23 cellular contexts compared by ENCODE assay signal in the genomic region with DNA sequence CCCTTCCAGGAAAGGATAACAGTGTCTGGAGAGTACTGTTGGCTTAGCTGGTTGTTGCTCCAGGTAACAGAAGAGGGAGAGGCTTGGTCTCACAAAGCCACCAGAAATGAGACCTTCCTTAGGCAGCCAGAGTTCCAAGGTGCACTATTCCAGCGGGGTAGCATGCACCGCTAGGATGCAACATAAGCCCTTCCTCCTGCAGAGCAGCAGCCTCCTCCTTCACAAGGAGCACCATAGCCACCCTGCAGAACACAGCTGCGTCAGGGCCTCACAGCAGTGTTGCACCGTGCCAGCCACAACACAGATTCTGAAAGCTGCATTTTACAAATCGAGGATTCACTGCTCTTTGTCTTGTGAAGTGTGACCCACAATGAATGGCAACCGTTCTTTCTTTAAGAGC.
A peak's percentile ranks its signal among the peaks of the same experiment; 100 is the strongest.
DNase-seq lines count a peak whose midpoint lies in the region; ATAC-seq, FAIRE-seq and TF ChIP-seq lines count a peak whose summit lies in the region.
"Had no signal": no experiment of that assay in that cellular context is flagged by ENCODE, and none has a peak within 500 bp of the region (broad histone marks: within the 10 kb centered on the region; RNA-seq: fewer than 3 reads in every experiment).

No MANE protein-coding gene starts in this region.

- no peaks in the 10 kb centered on the region for H3K79me2 ChIP-seq in K562 (ENCODE audit: control insufficient read depth, insufficient read depth, low read length)

- TF ChIP-seq CTCF in K562 (IDR thresholded peaks at IDR 0.05 in 2 of 3, conservative IDR thresholded peaks at IDR 0.05 in 1 of 3; ENCODE audit: insufficient read depth in 2 of 3, low read depth in 1 of 3, low read length in 3 of 3) (no peak), GM13977 (IDR thresholded peaks at IDR 0.05; ENCODE audit: extremely low read depth, insufficient read depth, missing control alignments) (no peak), adrenal gland (IDR thresholded peaks at IDR 0.05) (no peak)

- peak overlapping the region; percentile 27 for H2AK5ac ChIP-seq in mesenchymal stem cell (ENCODE audit: low read length, severe bottlenecking)

- CTCF ChIA-PET in K562 (lab: Yijun Ruan, JAX; ENCODE audit: low intra/inter-chr PET ratio) = no interaction called here
- CTCF ChIA-PET in HEK293T (lab: Yijun Ruan, JAX) = interaction anchor here (1.0 kb wide), 1 partner anchor 65 kb away, joined by 4 read pairs; no protein-coding TSS in a partner anchor

- peak; percentile 18 for DNase-seq in stimulated activated CD4-positive, alpha-beta T cell treated with anti-CD3 and anti-CD28 coated beads, Interleukin-4, amount 100 ng/mL, for 24 hours
- DNase-seq in stimulated activated CD4-positive, alpha-beta T cell treated with anti-CD3 and anti-CD28 coated beads, Interleukin-4, amount 100 ng/mL, for 1 hour = no peak
- no peak for DNase-seq in K562 (ENCODE audit: extremely low read depth in 1 of 4, low spot score in 3 of 4)
- no peak for DNase-seq in mesenchymal stem cell
- no peak for DNase-seq in GM13977 (ENCODE audit: low spot score)
- no peak for DNase-seq in HEK293T (ENCODE audit: extremely low spot score)
- no peak for DNase-seq in adrenal gland
- no peak for DNase-seq in GM12891 (ENCODE audit: insufficient read length, low spot score)
- DNase-seq: activated CD8-positive, alpha-beta memory T cell treated with anti-CD3 and anti-CD28 coated beads, Interleukin-2, amount 10 ng/mL, durations not matched to agents 7 days and 5 days; activated naive CD8-positive, alpha-beta T cell treated with anti-CD3 and anti-CD28 coated beads for 36 hours; BE2C; cerebellar nuclear complex; NCI-H1092; NCI-H187; NCI-H226; NCI-H774; nucleus accumbens; RPMI8226; T-helper 2 cell; upper lobe of right lung had no signal

- ATAC-seq in K562 = no peak
- ATAC-seq: activated CD8-positive, alpha-beta memory T cell treated with anti-CD3 and anti-CD28 coated beads, Interleukin-2, amount 10 ng/mL, durations not matched to agents 7 days and 5 days; upper lobe of right lung had no signal

- no TSS peak for BruUV-seq in K562 (replicated peaks; lab: Mats Ljungman, UMichigan)

- TF ChIP-seq POLR2A in K562 (conservative IDR thresholded peaks at IDR 0.05) (no peak), adrenal gland (IDR thresholded peaks at IDR 0.05) (no peak), GM12891 (IDR thresholded peaks at IDR 0.05; ENCODE audit: low read depth, low read length) (no peak)

- in situ Hi-C loops in K562 (cut with MboI) = no loop called here
- in situ Hi-C loops in GM13977 (cut with MboI; ENCODE audit: low pct_unique_long_range_greater_than_20kb, low sequenced_read_pairs, unreplicated experiment) = no loop called here

- H2BK15ac ChIP-seq in mesenchymal stem cell (ENCODE audit: low read depth, poor library complexity, severe bottlenecking) = peak overlapping the region; percentile 1

- peaks cover 17% of the 10 kb centered on the region for H3K79me1 ChIP-seq in mesenchymal stem cell (replicated peaks; ENCODE audit: low read length, poor library complexity, severe bottlenecking)

- WGBS in K562 (ENCODE audit: insufficient coverage, low coverage, missing lambda C conversion rate) = 93% methylated on average over 6 of the region's 6 CpGs
- 97% methylated on average over 6 of the region's 6 CpGs for WGBS in mesenchymal stem cell
- WGBS in adrenal gland, 4 donors = 73 to 92% (median 90%) methylated on average over 2 to 6 of the region's 6 CpGs

- no peaks in the 10 kb centered on the region for H3K9me1 ChIP-seq in K562 (ENCODE audit: control insufficient read depth, insufficient read depth, low read length)

- H2BK120ac ChIP-seq in mesenchymal stem cell (ENCODE audit: low read depth, low read length) = no peak overlapping the region

- no peak overlapping the region for H3K4me2 ChIP-seq in K562 (ENCODE audit: insufficient read depth, low read length)
- no peak overlapping the region for H3K4me2 ChIP-seq in mesenchymal stem cell (ENCODE audit: low read length, poor library complexity, severe bottlenecking)

- H3K9ac ChIP-seq in K562 (ENCODE audit: insufficient read depth in 1 of 2, low read depth in 2 of 2, low read length in 2 of 2) = no peak overlapping the region
- no peak overlapping the region for H3K9ac ChIP-seq in mesenchymal stem cell (ENCODE audit: low read length)

- H3K9me3 ChIP-seq in K562 (replicated peaks; ENCODE audit: control insufficient read depth, insufficient read depth, low read depth, low read length) (no peaks in the 10 kb centered on the region), mesenchymal stem cell (ENCODE audit: control insufficient read depth, low read length) (peaks cover 17% of the 10 kb centered on the region), adrenal gland (replicated peaks in 1 of 3) (no peaks in the 10 kb centered on the region)
- H3K9me3 ChIP-seq: BE2C, upper lobe of right lung had no signal

- H2AFZ ChIP-seq in K562 (ENCODE audit: low read depth, low read length) = no peak overlapping the region
- no peak overlapping the region for H2AFZ ChIP-seq in mesenchymal stem cell (ENCODE audit: low read depth, low read length)

- peak overlapping the region in 1 of 2 experiments; percentile 71 for H3K18ac ChIP-seq in mesenchymal stem cell (ENCODE audit: low read depth in 1 of 2, low read length in 2 of 2)

- H3K36me3 ChIP-seq in K562 (ENCODE audit: control insufficient read depth, insufficient read depth, low read length) = peaks cover 67% of the 10 kb centered on the region
- peaks cover 11 to 85% of the 10 kb centered on the region in 2 experiments for H3K36me3 ChIP-seq in mesenchymal stem cell (ENCODE audit: control insufficient read depth in 1 of 2, insufficient read depth in 2 of 2, low read depth in 1 of 2, low read length in 2 of 2)
- H3K36me3 ChIP-seq in adrenal gland (replicated peaks in 1 of 2) = no peaks in the 10 kb centered on the region
- H3K36me3 ChIP-seq: BE2C had no signal

- H3K27ac ChIP-seq in K562 (ENCODE audit: extremely low read depth, low read depth, low read length) (no peak overlapping the region), mesenchymal stem cell (ENCODE audit: low read length, poor library complexity, severe bottlenecking) (no peak overlapping the region), adrenal gland (no peak overlapping the region)
- H3K27ac ChIP-seq: SK-N-MC, upper lobe of right lung had no signal

- no peak overlapping the region for H3K4me3 ChIP-seq in K562
- H3K4me3 ChIP-seq in mesenchymal stem cell (ENCODE audit: insufficient read depth in 1 of 2, low read depth in 1 of 2, low read length in 2 of 2) = no peak overlapping the region
- no peak overlapping the region for H3K4me3 ChIP-seq in adrenal gland
- H3K4me3 ChIP-seq: SK-N-MC, upper lobe of right lung had no signal

- POLR2A ChIA-PET in K562 (lab: Yijun Ruan, JAX) (interaction anchor here (0.7 to 1.1 kb wide), 4 partner anchors 10 to 1035 kb away, joined by 3 to 5 read pairs (median 4); no protein-coding TSS in a partner anchor), HEK293T (lab: Yijun Ruan, JAX) (interaction anchor here (0.6 to 3.8 kb wide), 2 partner anchors 13 to 78 kb away, joined by 3 to 12 read pairs; no protein-coding TSS in a partner anchor)

- no peak overlapping the region for H4K91ac ChIP-seq in mesenchymal stem cell (ENCODE audit: low read length)

- intact Hi-C loops in K562 (cut with micrococcal nuclease) (no loop called here), adrenal gland (cut with DNase I) (no loop called here)

- H3K4ac ChIP-seq in mesenchymal stem cell (ENCODE audit: low read depth in 1 of 2, low read length in 2 of 2) = peak overlapping the region in 1 of 2 experiments; percentile 3

- H3K27me3 ChIP-seq in K562 (ENCODE audit: control insufficient read depth in 2 of 2, insufficient read depth in 2 of 2, low read length in 2 of 2) (no peaks in the 10 kb centered on the region), mesenchymal stem cell (ENCODE audit: control insufficient read depth in 1 of 2, insufficient read depth in 1 of 2, low read length in 2 of 2) (no peaks in the 10 kb centered on the region), adrenal gland (no peaks in the 10 kb centered on the region)
- H3K27me3 ChIP-seq: upper lobe of right lung had no signal

- no peak overlapping the region for H3K23ac ChIP-seq in mesenchymal stem cell (ENCODE audit: low read length in 2 of 2)

- FAIRE-seq in K562 (lab: Jason Lieb, UNC) (no peak), GM12891 (lab: Jason Lieb, UNC) (no peak)
- FAIRE-seq: astrocyte, GM19239 had no signal

- H2BK12ac ChIP-seq in mesenchymal stem cell (ENCODE audit: low read length in 2 of 2) = peak overlapping the region in 1 of 2 experiments; percentile 45

- H4K8ac ChIP-seq in mesenchymal stem cell (ENCODE audit: low read length) = peak overlapping the region; percentile 43

- H2BK5ac ChIP-seq in mesenchymal stem cell (ENCODE audit: low read depth, low read length, poor library complexity, severe bottlenecking) = no peak overlapping the region

- no peak for TF ChIP-seq EP300 in K562 (IDR thresholded peaks at IDR 0.05; ENCODE audit: low read length)

- peak overlapping the region in 1 of 2 experiments; percentile 53 for H3K14ac ChIP-seq in mesenchymal stem cell (ENCODE audit: low read length in 2 of 2)

- H3K4me1 ChIP-seq in K562 (replicated peaks in 1 of 2; ENCODE audit: control insufficient read depth in 2 of 2, insufficient read depth in 2 of 2, low read length in 2 of 2) (no peaks in the 10 kb centered on the region), mesenchymal stem cell (ENCODE audit: control insufficient read depth, insufficient read depth, low read depth, low read length) (peaks cover 32% of the 10 kb centered on the region), adrenal gland (replicated peaks in 1 of 2) (peaks cover 3 to 22% of the 10 kb centered on the region in 2 donors)
- H3K4me1 ChIP-seq: BE2C had no signal

- no peak for TF ChIP-seq RAD21 in K562 (CRISPR knock-in tag; conservative IDR thresholded peaks at IDR 0.05 in 1 of 2, IDR thresholded peaks at IDR 0.05 in 1 of 2)

- 0 out of 2 replicates have a peak, but pooled peaks cover 3% of the 10 kb centered on the region for H4K20me1 ChIP-seq in K562 (replicated peaks; ENCODE audit: control insufficient read depth, insufficient read depth, low read length)

TF ChIP-seq in K562, 482 proteins besides CTCF, POLR2A, EP300 and RAD21 (continues in another document):
- TF ChIP-seq POLR2G (IDR thresholded peaks at IDR 0.05; ENCODE audit: low read depth, low read length) (peak; percentile 21; the same call in 1 of the 2 replicates), GABPB1 (CRISPR knock-in tag; IDR thresholded peaks at IDR 0.05) (no peak)

TF ChIP-seq in HEK293T, 16 proteins besides CTCF, POLR2A, EP300 and RAD21 (continues in another document):
- TF ChIP-seq ZNF384 (IDR thresholded peaks at IDR 0.05) (no peak), BHLHE40 (IDR thresholded peaks at IDR 0.05; ENCODE audit: borderline replicate concordance) (no peak), SUZ12 (IDR thresholded peaks at IDR 0.05) (no peak), LEF1 (IDR thresholded peaks at IDR 0.05; ENCODE audit: borderline replicate concordance) (no peak), ARNT (IDR thresholded peaks at IDR 0.05) (no peak)

TF ChIP-seq in GM12891, 5 proteins besides CTCF, POLR2A, EP300 and RAD21 (continues in another document):
- no peak for TF ChIP-seq TAF1 (IDR thresholded peaks at IDR 0.05; ENCODE audit: low read depth, low read length)
- TF ChIP-seq POLR2AphosphoS5 (IDR thresholded peaks at IDR 0.05; ENCODE audit: low read depth, low read length) = no peak
- no peak for TF ChIP-seq POU2F2 (IDR thresholded peaks at IDR 0.05; ENCODE audit: low read depth, low read length)
- TF ChIP-seq SPI1 (IDR thresholded peaks at IDR 0.05; ENCODE audit: low read depth, low read length) = no peak
